ENCODE assay signal across 2 cellular contexts in genomic region chr1:233295775-233296322, GRCh38.
TF ChIP-seq lines count a peak whose summit lies in the region.

No MANE protein-coding gene starts in this region.

TF ChIP-seq in SK-N-SH, 30 proteins besides CTCF, POLR2A, EP300 and RAD21 (continued from another document):
- TF ChIP-seq MXI1 (IDR thresholded peaks at IDR 0.05; ENCODE audit: low read depth, low read length) (no peak), TAF1 (IDR thresholded peaks at IDR 0.05; ENCODE audit: borderline replicate concordance, low read depth, low read length) (no peak)

TF ChIP-seq in SK-N-SH treated with all-trans-retinoic acid at 6 μM for 48 hours, 23 proteins besides CTCF, POLR2A, EP300 and RAD21 (continued from another document):
- TF ChIP-seq TSHZ2 (CRISPR knock-in tag; IDR thresholded peaks at IDR 0.05): no peak
- TF ChIP-seq RARB (CRISPR knock-in tag; IDR thresholded peaks at IDR 0.05): no peak
- TF ChIP-seq ZC3H10 (CRISPR knock-in tag; IDR thresholded peaks at IDR 0.05): no peak
- TF ChIP-seq ZNF565 (CRISPR knock-in tag; conservative IDR thresholded peaks at IDR 0.05; ENCODE audit: low read depth): no peak
- no peak for TF ChIP-seq TOX (CRISPR knock-in tag; IDR thresholded peaks at IDR 0.05; ENCODE audit: borderline replicate concordance)
- TF ChIP-seq ISL1 (CRISPR knock-in tag; IDR thresholded peaks at IDR 0.05): no peak
- TF ChIP-seq TCF4 (CRISPR knock-in tag; IDR thresholded peaks at IDR 0.05; ENCODE audit: borderline replicate concordance): no peak
- no peak for TF ChIP-seq PATZ1 (CRISPR knock-in tag; IDR thresholded peaks at IDR 0.05; ENCODE audit: borderline replicate concordance)
- no peak for TF ChIP-seq SNAI2 (CRISPR knock-in tag; IDR thresholded peaks at IDR 0.05)
